In genomic region chr12:32027684-32028355, GRCh38 we compare ENCODE assay signal across 25 cellular contexts.
DNase-seq lines count a peak whose midpoint lies in the region; ATAC-seq and TF ChIP-seq lines count a peak whose summit lies in the region.
"Had no signal": no experiment of that assay in that cellular context is flagged by ENCODE, and none has a peak within 500 bp of the region (broad histone marks: within the 10 kb centered on the region; RNA-seq: fewer than 3 reads in every experiment).

No MANE protein-coding gene starts in this region.

- H3K36me3 Mint-ChIP-seq in activated B cell treated with CpG ODN at 0.5 μM for 24 hours (ENCODE audit: low read depth): peaks cover 5% of the 10 kb centered on the region
- H3K36me3 Mint-ChIP-seq: brain, neural progenitor cell had no signal

- H3K27me3 ChIP-seq in HL-60 (ENCODE audit: insufficient read depth, poor library complexity, severe bottlenecking) (no peaks in the 10 kb centered on the region), OCI-LY3 (ENCODE audit: low read depth, low read length) (no peaks in the 10 kb centered on the region; the same call in 1 of the 2 replicates), gastrocnemius medialis (no peaks in the 10 kb centered on the region)
- H3K27me3 ChIP-seq: BLaER1, esophagus muscularis mucosa, neural progenitor cell had no signal

- H3K4me3 Mint-ChIP-seq in activated B cell treated with CpG ODN at 0.5 μM for 24 hours: no peak overlapping the region
- H3K4me3 Mint-ChIP-seq: brain, neural progenitor cell, T-helper 17 cell had no signal

- peak; percentile 53 to 55 for DNase-seq in AML-193 (lab: John Stamatoyannopoulos, UW)
- DNase-seq in HL-60 (ENCODE audit: low read depth in 1 of 2, low spot score in 1 of 2): peak in 1 of 2 experiments; percentile 57
- DNase-seq in activated B cell treated with CpG ODN at 0.5 μM for 24 hours: peak; percentile 15
- no peak for DNase-seq in T-helper 1 cell
- no peak for DNase-seq in NCI-H2029 (lab: John Stamatoyannopoulos, UW)
- no peak for DNase-seq in gastrocnemius medialis
- DNase-seq: activated CD4-positive, alpha-beta T cell treated with anti-CD3 and anti-CD28 coated beads, Interleukin-2, amount 50 U/mL, for 48 hours; activated CD4-positive, CD25-positive, alpha-beta regulatory T cell; activated CD8-positive, alpha-beta memory T cell treated with anti-CD3 and anti-CD28 coated beads, Interleukin-2, amount 50 U/mL, for 48 hours; Calu3; EL; HCEC 1CT; islet precursor cell; Karpas-422; NCI-H2107; NCI-H510A treated with DMSO at 0.1 percent for 48 hours; psoas muscle; SHP77; T-helper 17 cell had no signal

- H3K9me3 ChIP-seq in OCI-LY3 (ENCODE audit: insufficient read depth, low read length) (no peaks in the 10 kb centered on the region), gastrocnemius medialis (no peaks in the 10 kb centered on the region)
- H3K9me3 ChIP-seq: BLaER1, esophagus muscularis mucosa, psoas muscle had no signal

- H3K27me3 Mint-ChIP-seq in activated B cell treated with CpG ODN at 0.5 μM for 24 hours: no peaks in the 10 kb centered on the region
- H3K27me3 Mint-ChIP-seq: brain, T-helper 17 cell had no signal

- H3K4me2 ChIP-seq in OCI-LY3 (ENCODE audit: low read length): peak overlapping the region; percentile 40
- H3K4me2 ChIP-seq: BLaER1, neural progenitor cell had no signal

- H3K9me3 Mint-ChIP-seq in activated B cell treated with CpG ODN at 0.5 μM for 24 hours: peaks cover 3% of the 10 kb centered on the region

- no peak overlapping the region for H3K4me3 ChIP-seq in HL-60 (replicated peaks; ENCODE audit: insufficient read depth, low read length)
- no peak overlapping the region for H3K4me3 ChIP-seq in OCI-LY3 (ENCODE audit: low read length)
- no peak overlapping the region for H3K4me3 ChIP-seq in gastrocnemius medialis
- H3K4me3 ChIP-seq: BLaER1, esophagus muscularis mucosa, neural progenitor cell, psoas muscle had no signal

- H3K27ac ChIP-seq in HL-60 (replicated peaks) (peak overlapping the region; percentile 12; the same call in 1 of the 2 replicates), OCI-LY3 (ENCODE audit: low read length) (peak overlapping the region; percentile 52), gastrocnemius medialis (no peak overlapping the region)
- H3K27ac ChIP-seq: BLaER1, esophagus muscularis mucosa, neural progenitor cell, psoas muscle had no signal

- no peaks in the 10 kb centered on the region for H3K79me2 ChIP-seq in OCI-LY3 (ENCODE audit: low read length)

- no peak for TF ChIP-seq POLR2A in gastrocnemius medialis (IDR thresholded peaks at IDR 0.05)

- peaks cover 25% of the 10 kb centered on the region for H3K4me1 ChIP-seq in OCI-LY3 (ENCODE audit: low read length)
- H3K4me1 ChIP-seq in gastrocnemius medialis: peaks cover 0 to 6% of the 10 kb centered on the region in 2 donors
- H3K4me1 ChIP-seq: BLaER1, esophagus muscularis mucosa, neural progenitor cell had no signal

- H2AFZ ChIP-seq in OCI-LY3 (ENCODE audit: low read depth, low read length): no peak overlapping the region; the same call in none of the 2 replicates
- H2AFZ ChIP-seq: neural progenitor cell had no signal

- in situ Hi-C loops in gastrocnemius medialis (cut with MboI; ENCODE audit: low sequenced_read_pairs in 4 of 4): loop anchor here in 1 of 4 donors (25.0 kb wide), 1 partner anchor 91 kb away; no protein-coding TSS in a partner anchor

- H3K9ac ChIP-seq in OCI-LY3 (ENCODE audit: low read length): no peak overlapping the region
- H3K9ac ChIP-seq: BLaER1, neural progenitor cell had no signal

- ATAC-seq in activated B cell treated with CpG ODN at 0.5 μM for 24 hours (ENCODE audit: low read depth) (peak; percentile 75), HG03139 (IDR thresholded peaks at IDR 0.05; ENCODE audit: unreplicated experiment) (no peak), gastrocnemius medialis (no peak)
- ATAC-seq: psoas muscle, T-helper 17 cell had no signal

- H3K36me3 ChIP-seq in OCI-LY3 (replicated peaks; ENCODE audit: low read depth, low read length) (no peaks in the 10 kb centered on the region), gastrocnemius medialis (no peaks in the 10 kb centered on the region)
- H3K36me3 ChIP-seq: BLaER1, esophagus muscularis mucosa, neural progenitor cell had no signal

- H3K4me1 Mint-ChIP-seq in activated B cell treated with CpG ODN at 0.5 μM for 24 hours: peaks cover 44% of the 10 kb centered on the region

- POLR2A ChIA-PET in activated B cell treated with CpG ODN at 0.5 μM for 24 hours (lab: Charles Lee): interaction anchor here (0.6 to 1.4 kb wide), 8 partner anchors 23 to 624 kb away, joined by 3 to 6 read pairs (median 4); no protein-coding TSS in a partner anchor

- no peaks in the 10 kb centered on the region for H4K20me1 ChIP-seq in OCI-LY3 (ENCODE audit: insufficient read depth, low read length)
- H4K20me1 ChIP-seq: BLaER1 had no signal

- peak overlapping the region; percentile 38 for H3K27ac Mint-ChIP-seq in activated B cell treated with CpG ODN at 0.5 μM for 24 hours
- H3K27ac Mint-ChIP-seq: brain, neural progenitor cell had no signal

- TF ChIP-seq CTCF in HL-60 (IDR thresholded peaks at IDR 0.05; ENCODE audit: insufficient read depth, low read length) (no peak), OCI-LY3 (IDR thresholded peaks at IDR 0.05; ENCODE audit: low read depth, low read length) (no peak), activated B cell treated with CpG ODN at 0.5 μM for 24 hours (IDR thresholded peaks at IDR 0.05) (no peak), gastrocnemius medialis (IDR thresholded peaks at IDR 0.05 in 4 of 5, conservative IDR thresholded peaks at IDR 0.05 in 1 of 5) (no peak)

- CTCF ChIA-PET in activated B cell treated with CpG ODN at 0.5 μM for 24 hours (lab: Charles Lee): interaction anchor here (1.0 kb wide), 1 partner anchor 9 kb away, joined by 3 read pairs; no protein-coding TSS in a partner anchor

- intact Hi-C loops in activated B cell treated with CpG ODN at 0.5 μM for 24 hours (cut with micrococcal nuclease) (no loop called here), gastrocnemius medialis (cut with DNase I; ENCODE audit: low total_unique reads) (no loop called here)

Comparison
In these comparisons a context has a peak if more than half of its experiments do, and no peak if none do; other contexts are left out.
1. DNase-seq: peak in AML-193 (2 of 2) and activated B cell treated with CpG ODN at 0.5 μM for 24 hours (single experiment); none in T-helper 1 cell (0 of 5), NCI-H2029 (single experiment) and gastrocnemius medialis (0 of 2).
2. H3K27ac ChIP-seq: peak in HL-60 (single experiment) and OCI-LY3 (single experiment); none in gastrocnemius medialis (0 of 4).